Comparison of ENCODE assay signal across 3 cellular contexts in genomic region chr21:42875811-42876210, GRCh38. TPM values are rescaled to one million over a fixed set of nuclear protein-coding genes. Genes with fewer than 3 reads are reported as not detected.
"Had no signal": no experiment of that assay in that cellular context is flagged by ENCODE, and none has a peak within 500 bp of the region (broad histone marks: within the 10 kb centered on the region; RNA-seq: fewer than 3 reads in every experiment).

No MANE protein-coding gene starts in this region.

RNA-seq across cellular contexts. Expression of gene ERVH48-1, which starts 49.6 kb away (rescaled TPM):
- total RNA-seq: LHCN-M2, MCF 10A, NCI-H460 had no signal
